ENCODE assay signal across 8 cellular contexts in genomic region chr19:48926909-48927308, GRCh38. TPM values are rescaled to one million over a fixed set of nuclear protein-coding genes. Genes with fewer than 3 reads are reported as not detected.
DNase-seq lines count a peak whose midpoint lies in the region; ATAC-seq and TF ChIP-seq lines count a peak whose summit lies in the region.

No MANE protein-coding gene starts in this region.

- H3K4me3 Mint-ChIP-seq in endothelial cell (ENCODE audit: unreplicated experiment): no peak overlapping the region

- DNase-seq in EH (ENCODE audit: low read depth) (peak; percentile 97), OCI-M1 (lab: John Stamatoyannopoulos, UW) (peak; percentile 62), cardiac fibroblast (ENCODE audit: low read depth in 2 of 2) (peak; percentile 98), mucosa of gallbladder (ENCODE audit: low spot score) (peak; percentile 61), NCI-H1092 (lab: John Stamatoyannopoulos, UW) (no peak), endothelial cell (ENCODE audit: low spot score) (no peak), T-helper 9 cell (no peak)

- no peaks in the 10 kb centered on the region for H3K4me1 Mint-ChIP-seq in endothelial cell (ENCODE audit: unreplicated experiment)

- H3K27me3 Mint-ChIP-seq in endothelial cell (ENCODE audit: unreplicated experiment): peaks cover 6% of the 10 kb centered on the region

- no peaks in the 10 kb centered on the region for H3K9me3 Mint-ChIP-seq in endothelial cell (ENCODE audit: unreplicated experiment)

- ATAC-seq in GM21360 (IDR thresholded peaks at IDR 0.05; ENCODE audit: unreplicated experiment): no peak

- H3K27ac Mint-ChIP-seq in endothelial cell (ENCODE audit: unreplicated experiment): no peak overlapping the region

- H3K36me3 Mint-ChIP-seq in endothelial cell (ENCODE audit: low read depth, unreplicated experiment): peaks cover 4% of the 10 kb centered on the region

- no peak for TF ChIP-seq CTCF in cardiac fibroblast (IDR thresholded peaks at IDR 0.05; ENCODE audit: low read depth, low read length)
- no peak for TF ChIP-seq CTCF in endothelial cell (IDR thresholded peaks at IDR 0.05; ENCODE audit: unreplicated experiment)

- no peak overlapping the region for H3K4me3 ChIP-seq in cardiac fibroblast (replicated peaks in 1 of 2; ENCODE audit: low read depth in 2 of 2, low read length in 2 of 2)

RNA-seq across cellular contexts. Expression of gene DHDH, which starts 6.6 kb away (rescaled TPM):
- total RNA-seq in mucosa of gallbladder: 1.9 TPM
- 1.0 TPM for total RNA-seq in endothelial cell (ENCODE audit: unreplicated experiment)

RNA-seq across cellular contexts. Expression of gene NUCB1, which starts 26.8 kb away (rescaled TPM):
- 292 TPM for total RNA-seq in mucosa of gallbladder
- 244 TPM for total RNA-seq in endothelial cell (ENCODE audit: unreplicated experiment)

RNA-seq across cellular contexts. Expression of gene BAX, which starts 27.8 kb away (rescaled TPM):
- total RNA-seq in mucosa of gallbladder (110 TPM), endothelial cell (ENCODE audit: unreplicated experiment) (286 TPM)

RNA-seq across cellular contexts. Expression of gene TULP2, which starts 28.4 kb away (rescaled TPM):
- total RNA-seq in mucosa of gallbladder (0.75 TPM), endothelial cell (ENCODE audit: unreplicated experiment) (4.3 TPM)

RNA-seq across cellular contexts. Expression of gene FTL, which starts 38.2 kb away (rescaled TPM):
- 4,398 TPM for total RNA-seq in mucosa of gallbladder
- 1,109 TPM for total RNA-seq in endothelial cell (ENCODE audit: unreplicated experiment)

Comparison
In these comparisons a context has a peak if more than half of its experiments do, and no peak if none do; other contexts are left out.
1. DNase-seq: peak in EH (single experiment), OCI-M1 (single experiment), cardiac fibroblast (2 of 2) and mucosa of gallbladder (single experiment); none in NCI-H1092 (single experiment), endothelial cell (single experiment) and T-helper 9 cell (single experiment).